ENCODE assay signal across 15 cellular contexts in the genomic region with DNA sequence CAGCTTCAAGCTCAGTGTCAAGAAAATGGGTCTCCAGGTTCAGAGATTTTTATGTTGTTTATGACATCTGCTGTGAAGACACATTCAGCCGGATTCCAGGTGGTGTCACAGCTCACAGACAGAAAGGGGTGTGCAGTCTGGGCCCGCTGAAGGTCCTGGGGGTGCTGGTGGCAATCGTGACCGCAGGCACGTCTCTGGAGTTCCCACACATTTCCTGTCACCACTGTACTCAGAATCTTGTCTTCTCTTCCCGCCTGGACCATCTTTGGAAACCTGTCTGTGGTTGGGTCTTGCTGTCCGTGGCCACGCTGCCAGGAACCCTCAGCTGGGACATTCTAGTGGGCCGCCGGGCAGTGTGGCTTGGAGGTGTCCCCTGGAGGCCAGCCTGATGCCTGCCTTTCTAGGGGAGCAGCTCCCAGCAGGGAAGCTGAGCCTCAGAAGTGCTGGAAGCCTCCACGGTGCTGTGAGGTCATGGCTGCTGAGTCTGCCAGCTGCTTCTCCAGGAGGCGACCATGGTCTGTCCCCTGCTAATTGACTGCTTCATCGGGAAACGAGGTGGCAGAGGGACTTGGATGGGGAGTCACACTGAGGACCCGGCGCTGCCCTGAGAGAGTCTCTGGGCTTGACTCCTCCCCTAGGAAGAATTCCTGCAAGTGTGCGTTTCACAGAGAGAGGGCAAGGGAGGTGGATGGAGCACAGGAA. TPM values are rescaled to one million over a fixed set of nuclear protein-coding genes. Genes with fewer than 3 reads are reported as not detected.
DNase-seq lines count a peak whose midpoint lies in the region; ATAC-seq and TF ChIP-seq lines count a peak whose summit lies in the region.
"Had no signal": no experiment of that assay in that cellular context is flagged by ENCODE, and none has a peak within 500 bp of the region (broad histone marks: within the 10 kb centered on the region; RNA-seq: fewer than 3 reads in every experiment).

No MANE protein-coding gene starts in this region.

- peaks cover 3 to 5% of the 10 kb centered on the region in 2 donors for H3K4me1 Mint-ChIP-seq in natural killer cell treated with Interleukin-12 subunit alpha and Interleukin-12 subunit beta and Interleukin-15 and Interleukin-18, amount 100 ng/mL, for 72 hours (ENCODE audit: low read depth in 2 of 2)
- no peaks in the 10 kb centered on the region for H3K4me1 Mint-ChIP-seq in natural killer cell
- H3K4me1 Mint-ChIP-seq: stimulated activated memory B cell treated with anti-CD40 and anti-IgM and Interleukin-4, amounts not matched to agents 10 μg/mL and 1 μg/mL and 100 μg/mL, for 72 hours had no signal

- no peak for TF ChIP-seq CTCF in natural killer cell (IDR thresholded peaks at IDR 0.05)
- TF ChIP-seq CTCF in Peyer's patch (IDR thresholded peaks at IDR 0.05): no peak

- no peak for TF ChIP-seq POLR2A in Peyer's patch (IDR thresholded peaks at IDR 0.05)

- H3K36me3 ChIP-seq in Peyer's patch (no peaks in the 10 kb centered on the region), aorta (ENCODE audit: control insufficient read depth in 1 of 2, insufficient read depth in 2 of 2, low read length in 1 of 2) (no peaks in the 10 kb centered on the region)
- H3K36me3 ChIP-seq: transverse colon had no signal

- H3K4me3 Mint-ChIP-seq in natural killer cell treated with Interleukin-12 subunit alpha and Interleukin-12 subunit beta and Interleukin-15 and Interleukin-18, amount 100 ng/mL, for 72 hours: no peak overlapping the region
- H3K4me3 Mint-ChIP-seq in natural killer cell: no peak overlapping the region
- H3K4me3 Mint-ChIP-seq: stimulated activated memory B cell treated with anti-CD40 and anti-IgM and Interleukin-4, amounts not matched to agents 10 μg/mL and 1 μg/mL and 100 μg/mL, for 72 hours had no signal

- no peaks in the 10 kb centered on the region for H3K9me3 ChIP-seq in Peyer's patch
- H3K9me3 ChIP-seq in aorta (ENCODE audit: control insufficient read depth, low read length): no peaks in the 10 kb centered on the region
- H3K9me3 ChIP-seq: transverse colon had no signal

- H3K27me3 ChIP-seq in Peyer's patch (no peaks in the 10 kb centered on the region), aorta (ENCODE audit: control insufficient read depth in 1 of 2, insufficient read depth in 2 of 2, low read length in 1 of 2) (no peaks in the 10 kb centered on the region)
- H3K27me3 ChIP-seq: transverse colon had no signal

- WGBS in aorta, 2 donors: 79 to 81% methylated on average over 17 of the region's 17 CpGs

- no peaks in the 10 kb centered on the region for H3K27me3 Mint-ChIP-seq in natural killer cell treated with Interleukin-12 subunit alpha and Interleukin-12 subunit beta and Interleukin-15 and Interleukin-18, amount 100 ng/mL, for 72 hours
- H3K27me3 Mint-ChIP-seq in natural killer cell (ENCODE audit: low read depth in 2 of 2): no peaks in the 10 kb centered on the region
- H3K27me3 Mint-ChIP-seq: stimulated activated memory B cell treated with anti-CD40 and anti-IgM and Interleukin-4, amounts not matched to agents 10 μg/mL and 1 μg/mL and 100 μg/mL, for 72 hours had no signal

- H3K27ac Mint-ChIP-seq in natural killer cell treated with Interleukin-12 subunit alpha and Interleukin-12 subunit beta and Interleukin-15 and Interleukin-18, amount 100 ng/mL, for 72 hours: peak overlapping the region in 1 of 2 donors; percentile 31
- H3K27ac Mint-ChIP-seq in natural killer cell: no peak overlapping the region
- H3K27ac Mint-ChIP-seq: stimulated activated memory B cell treated with anti-CD40 and anti-IgM and Interleukin-4, amounts not matched to agents 10 μg/mL and 1 μg/mL and 100 μg/mL, for 72 hours had no signal

- intact Hi-C loops in natural killer cell (cut with micrococcal nuclease): no loop called here
- intact Hi-C loops in aorta (cut with DNase I): no loop called here

- H3K27ac ChIP-seq in Peyer's patch (no peak overlapping the region), aorta (ENCODE audit: low read depth in 1 of 2, low read length in 2 of 2) (no peak overlapping the region)
- H3K27ac ChIP-seq: transverse colon had no signal

- no peak for ATAC-seq in natural killer cell treated with Interleukin-12 subunit alpha and Interleukin-12 subunit beta and Interleukin-15 and Interleukin-18, amount 100 ng/mL, for 72 hours
- ATAC-seq in natural killer cell (no peak), aorta (ENCODE audit: low FRiP score) (no peak), HG03469 (IDR thresholded peaks at IDR 0.05; ENCODE audit: unreplicated experiment) (no peak)
- ATAC-seq: stimulated activated memory B cell treated with anti-CD40 and anti-IgM and Interleukin-4, amounts not matched to agents 10 μg/mL and 1 μg/mL and 100 μg/mL, for 72 hours had no signal

- H3K9me3 Mint-ChIP-seq in natural killer cell treated with Interleukin-12 subunit alpha and Interleukin-12 subunit beta and Interleukin-15 and Interleukin-18, amount 100 ng/mL, for 72 hours: no peaks in the 10 kb centered on the region
- no peaks in the 10 kb centered on the region for H3K9me3 Mint-ChIP-seq in natural killer cell
- H3K9me3 Mint-ChIP-seq: stimulated activated memory B cell treated with anti-CD40 and anti-IgM and Interleukin-4, amounts not matched to agents 10 μg/mL and 1 μg/mL and 100 μg/mL, for 72 hours had no signal

- H3K4me3 ChIP-seq in Peyer's patch (no peak overlapping the region), aorta (ENCODE audit: low read length in 2 of 2) (no peak overlapping the region)
- H3K4me3 ChIP-seq: transverse colon had no signal

- peak; percentile 39 for DNase-seq in natural killer cell treated with Interleukin-12 subunit alpha and Interleukin-12 subunit beta and Interleukin-15 and Interleukin-18, amount 100 ng/mL, for 72 hours (ENCODE audit: low spot score)
- DNase-seq in natural killer cell (no peak), Peyer's patch (peak in 2 of 3 donors; percentile 32 to 41), islet precursor cell (peak; percentile 45), aorta (peak; percentile 2 to 64), NCI-H2196 (lab: John Stamatoyannopoulos, UW; ENCODE audit: unreplicated experiment) (no peak)
- DNase-seq: activated naive CD4-positive, alpha-beta T cell treated with anti-CD3 and anti-CD28 coated beads, Interleukin-2, amount 50 U/mL, for 16 hours; NCI-H1048; NCI-H2081; NCI-H510A; transverse colon had no signal

- H3K4me1 ChIP-seq in Peyer's patch (no peaks in the 10 kb centered on the region), aorta (ENCODE audit: control insufficient read depth in 1 of 2, insufficient read depth in 2 of 2, low read length in 2 of 2) (no peaks in the 10 kb centered on the region)
- H3K4me1 ChIP-seq: transverse colon had no signal

- no peaks in the 10 kb centered on the region for H3K36me3 Mint-ChIP-seq in natural killer cell treated with Interleukin-12 subunit alpha and Interleukin-12 subunit beta and Interleukin-15 and Interleukin-18, amount 100 ng/mL, for 72 hours
- H3K36me3 Mint-ChIP-seq in natural killer cell: no peaks in the 10 kb centered on the region

RNA-seq across cellular contexts. Expression of a gene that starts 3.7 kb away (rescaled TPM):
- total RNA-seq in natural killer cell treated with Interleukin-12 subunit alpha and Interleukin-12 subunit beta and Interleukin-15 and Interleukin-18, amount 100 ng/mL, for 72 hours: under 1 TPM; 0.59 to 0.67 TPM
- not detected for total RNA-seq in natural killer cell
- not detected for total RNA-seq in Peyer's patch
- 1 to 10 TPM in 1 of 2 donors, under 1 TPM in 1; 0.96 to 1.8 TPM for total RNA-seq in aorta
- polyA plus RNA-seq in aorta: 1 to 10 TPM; 1.6 to 5.5 TPM
- total RNA-seq: occipital lobe, transverse colon had no signal
- polyA plus RNA-seq: liver had no signal

Comparison
In these comparisons a context has a peak if more than half of its experiments do, and no peak if none do; other contexts are left out.
1. DNase-seq: peak in natural killer cell treated with Interleukin-12 subunit alpha and Interleukin-12 subunit beta and Interleukin-15 and Interleukin-18, amount 100 ng/mL, for 72 hours (single experiment), Peyer's patch (2 of 3), islet precursor cell (single experiment) and aorta (2 of 2); none in natural killer cell (single experiment) and NCI-H2196 (single experiment).